In genomic region chr14:69610859-69611263, GRCh38 we compare ENCODE assay signal across 7 cellular contexts. TPM values are rescaled to one million over a fixed set of nuclear protein-coding genes. Genes with fewer than 3 reads are reported as not detected.
DNase-seq lines count a peak whose midpoint lies in the region; ATAC-seq and TF ChIP-seq lines count a peak whose summit lies in the region.

No MANE protein-coding gene starts in this region.

- H3K23ac ChIP-seq in neuronal stem cell (ENCODE audit: low read depth, low read length, poor library complexity), result no peak overlapping the region

- peak overlapping the region; percentile 8 for H2BK15ac ChIP-seq in neuronal stem cell (ENCODE audit: low read length)

- no peak overlapping the region for H4K8ac ChIP-seq in neuronal stem cell (ENCODE audit: low read depth, low read length)

- no peaks in the 10 kb centered on the region for H4K20me1 ChIP-seq in PC-9 (ENCODE audit: insufficient read depth)

- no peak overlapping the region for H3K14ac ChIP-seq in neuronal stem cell (ENCODE audit: low read length)

- peaks cover 8% of the 10 kb centered on the region; the same call in 1 of the 2 replicates for H3F3A ChIP-seq in PC-9 (ENCODE audit: insufficient read depth, low read depth)

- no peak overlapping the region for H4K91ac ChIP-seq in neuronal stem cell (ENCODE audit: low read depth, low read length, poor library complexity)

- no peak for DNase-seq in GM12865 (ENCODE audit: low read depth)
- DNase-seq in PC-9, result no peak
- DNase-seq in epithelial cell of prostate (ENCODE audit: low read depth, low spot score), result no peak
- DNase-seq in neuronal stem cell (ENCODE audit: low spot score), result no peak
- DNase-seq in left colon, result no peak

- peaks cover 12% of the 10 kb centered on the region; the same call in 1 of the 2 replicates for H3K79me2 ChIP-seq in PC-9 (ENCODE audit: low read depth)

- H2BK12ac ChIP-seq in neuronal stem cell (ENCODE audit: low read length), result no peak overlapping the region

- no peak overlapping the region for H2BK120ac ChIP-seq in neuronal stem cell (ENCODE audit: low read depth, low read length)

- no peak overlapping the region for H3K27ac ChIP-seq in PC-9
- peak overlapping the region; percentile 83 for H3K27ac ChIP-seq in epithelial cell of prostate
- peak overlapping the region; percentile 60 for H3K27ac ChIP-seq in neuronal stem cell (replicated peaks; ENCODE audit: low read length)

- no peaks in the 10 kb centered on the region for H3K9me3 ChIP-seq in PC-9 (ENCODE audit: insufficient read depth, low read depth)
- no peaks in the 10 kb centered on the region for H3K9me3 ChIP-seq in neuronal stem cell (replicated peaks in 1 of 2; ENCODE audit: control insufficient read depth in 2 of 2, insufficient read depth in 1 of 2, low read depth in 1 of 2, low read length in 2 of 2)

- POLR2A ChIA-PET in PC-9 (lab: Charles Lee; ENCODE audit: unreplicated experiment), result interaction anchor here (0.5 to 0.8 kb wide), 4 partner anchors 43 to 85 kb away, joined by 4 to 7 read pairs (median 4); no protein-coding TSS in a partner anchor

- peak overlapping the region; percentile 79 for H3K4me3 ChIP-seq in GM12865 (ENCODE audit: low read depth, low read length)
- H3K4me3 ChIP-seq in PC-9, result peak overlapping the region; percentile 62
- H3K4me3 ChIP-seq in neuronal stem cell (ENCODE audit: low read length in 2 of 2), result peak overlapping the region; percentile 57 to 76

- WGBS in neuronal stem cell (ENCODE audit: extremely low coverage in 2 of 2, insufficient read length in 2 of 2, insufficient replicate concordance in 1 of 2), 2 donors, result no CpG with 5 or more reads among the region's 10 CpGs

- no peak overlapping the region for H3K4ac ChIP-seq in neuronal stem cell (ENCODE audit: low read length)

- H2AFZ ChIP-seq in PC-9, result peak overlapping the region; percentile 95
- peak overlapping the region; percentile 73 for H2AFZ ChIP-seq in neuronal stem cell (ENCODE audit: low read length)

- H2AK5ac ChIP-seq in neuronal stem cell (ENCODE audit: low read depth, low read length), result peak overlapping the region; percentile 58

- H3K79me1 ChIP-seq in neuronal stem cell (ENCODE audit: low read depth, low read length), result no peaks in the 10 kb centered on the region

- no peak for TF ChIP-seq CTCF in GM12865 (IDR thresholded peaks at IDR 0.05; ENCODE audit: insufficient read depth, low read depth, low read length, missing control alignments)
- TF ChIP-seq CTCF in PC-9 (conservative IDR thresholded peaks at IDR 0.05), result no peak

- peak overlapping the region; percentile 92 for H3K4me2 ChIP-seq in PC-9
- H3K4me2 ChIP-seq in neuronal stem cell (ENCODE audit: insufficient read depth, low read length, poor library complexity, severe bottlenecking), result peak overlapping the region; percentile 62

- H3K9ac ChIP-seq in neuronal stem cell (ENCODE audit: low read depth, low read length, poor library complexity), result peak overlapping the region; percentile 53

- no peaks in the 10 kb centered on the region for H3K9me2 ChIP-seq in PC-9 (ENCODE audit: insufficient read depth)

- H3K27me3 ChIP-seq in PC-9 (ENCODE audit: insufficient read depth, low read depth) (no peaks in the 10 kb centered on the region), neuronal stem cell (ENCODE audit: control insufficient read depth in 3 of 3, insufficient read depth in 3 of 3, low read depth in 1 of 3, low read length in 3 of 3) (no peaks in the 10 kb centered on the region)

- ATAC-seq in HG03135 (IDR thresholded peaks at IDR 0.05; ENCODE audit: unreplicated experiment), result no peak
- no peak for ATAC-seq in left colon
- ATAC-seq in HG02884 (IDR thresholded peaks at IDR 0.05; ENCODE audit: unreplicated experiment), result no peak

- H3K4me1 ChIP-seq in PC-9 (replicated peaks; ENCODE audit: insufficient read depth) (peaks cover 17% of the 10 kb centered on the region), neuronal stem cell (ENCODE audit: control insufficient read depth in 2 of 2, insufficient read depth in 1 of 2, low read depth in 1 of 2, low read length in 2 of 2) (peaks cover 22 to 34% of the 10 kb centered on the region in 2 donors)

- BruUV-seq in PC-9 (replicated peaks; lab: Mats Ljungman, UMichigan), result no TSS peak

- H3K36me3 ChIP-seq in PC-9 (ENCODE audit: low read depth) (no peaks in the 10 kb centered on the region), neuronal stem cell (replicated peaks in 1 of 2; ENCODE audit: control insufficient read depth in 2 of 2, insufficient read depth in 2 of 2, low read length in 2 of 2) (peaks cover 0 to 10% of the 10 kb centered on the region in 2 donors)

- CTCF ChIA-PET in PC-9 (lab: Charles Lee), result interaction anchor here (0.6 kb wide), 2 partner anchors 21 to 26 kb away, joined by 4 to 10 read pairs; no protein-coding TSS in a partner anchor

- peak overlapping the region; percentile 12 for H3K18ac ChIP-seq in neuronal stem cell (ENCODE audit: low read length)

- peak overlapping the region; percentile 21 for H2BK5ac ChIP-seq in neuronal stem cell (ENCODE audit: low read length)

- intact Hi-C loops in PC-9 (cut with micrococcal nuclease; ENCODE audit: unreplicated experiment) (loop anchor here (1.0 kb wide), 1 partner anchor 47 kb away; no protein-coding TSS in a partner anchor), left colon (cut with DNase I, micrococcal nuclease) (no loop called here)

RNA-seq across cellular contexts. Expression of gene SUSD6, which starts 0.5 kb away (rescaled TPM):
- total RNA-seq in PC-9 (2021) (24.1 and 43.3 TPM in 2 replicates), left colon (10 to 100 TPM; 73.8 to 98.9 TPM)
- 5.6 TPM for polyA plus RNA-seq in neuronal stem cell (2013, experiment 1 of 2)
- polyA plus RNA-seq in neuronal stem cell (2013, experiment 2 of 2), result 5.6 TPM

RNA-seq across cellular contexts. Expression of gene CCDC177, which starts 36.2 kb away (rescaled TPM):
- total RNA-seq in PC-9 (2021), result not detected in 2 replicates
- polyA plus RNA-seq in neuronal stem cell (2013, experiment 1 of 2), result 7.6 TPM
- polyA plus RNA-seq in neuronal stem cell (2013, experiment 2 of 2), result 7.7 TPM
- not detected for total RNA-seq in left colon
